In the genomic region with DNA sequence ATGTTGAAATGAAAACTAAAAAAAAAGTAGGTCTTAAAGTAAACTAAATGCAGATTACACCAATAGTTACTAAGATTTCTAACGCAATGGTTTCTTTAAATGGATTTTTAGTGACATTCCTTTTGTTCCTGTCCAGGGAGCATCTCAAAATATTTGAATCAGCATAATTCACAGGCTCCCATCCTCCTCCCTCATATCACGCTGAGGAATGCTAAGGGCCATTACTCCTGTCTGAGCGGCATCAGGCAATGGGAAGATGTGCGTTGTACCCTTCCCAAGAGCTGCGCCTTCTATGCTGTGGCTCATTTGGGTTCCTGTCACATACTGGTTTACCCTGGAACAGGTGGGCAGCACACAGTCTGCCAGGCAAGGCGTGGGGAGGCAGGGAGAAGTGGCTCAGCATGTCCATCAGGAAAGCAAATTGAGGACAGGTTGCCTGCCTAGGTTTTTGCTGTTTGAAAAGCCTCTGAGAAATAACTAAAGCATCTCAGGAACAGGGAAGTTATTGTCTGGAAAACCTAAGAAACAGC, we compare ENCODE assay signal across 24 cellular contexts.
DNase-seq lines count a peak whose midpoint lies in the region; ATAC-seq, FAIRE-seq and TF ChIP-seq lines count a peak whose summit lies in the region.
"Had no signal": no experiment of that assay in that cellular context is flagged by ENCODE, and none has a peak within 500 bp of the region (broad histone marks: within the 10 kb centered on the region; RNA-seq: fewer than 3 reads in every experiment).

No MANE protein-coding gene starts in this region.

- H3K4me3 Mint-ChIP-seq in activated T-helper 2 cell treated with anti-CD3 and anti-CD28 coated beads, Interferon-gamma antibody, Interleukin-2, Interleukin-4, amounts not matched to agents 10 μg/mL and 5 μg/mL and 100 μg/mL, durations not matched to agents 14 hours and 24 hours and 36 hours (ENCODE audit: low read depth): no peak overlapping the region

- POLR2A ChIA-PET in K562 (lab: Yijun Ruan, JAX): no interaction called here

- H4K91ac ChIP-seq in neuronal stem cell (ENCODE audit: low read depth, low read length, poor library complexity): no peak overlapping the region

- H4K8ac ChIP-seq in neuronal stem cell (ENCODE audit: low read depth, low read length): no peak overlapping the region

- no peak for TF ChIP-seq EP300 in K562 (IDR thresholded peaks at IDR 0.05; ENCODE audit: low read length)

- TF ChIP-seq POLR2A in K562 (conservative IDR thresholded peaks at IDR 0.05): no peak
- TF ChIP-seq POLR2A in vagina (IDR thresholded peaks at IDR 0.05): no peak

- no peak overlapping the region for H3K9ac ChIP-seq in K562 (ENCODE audit: insufficient read depth in 1 of 2, low read depth in 2 of 2, low read length in 2 of 2)
- no peak overlapping the region for H3K9ac ChIP-seq in neuronal stem cell (ENCODE audit: low read depth, low read length, poor library complexity)
- H3K9ac ChIP-seq: GM23248 had no signal

- no peak overlapping the region for H3K27ac Mint-ChIP-seq in activated T-helper 2 cell treated with anti-CD3 and anti-CD28 coated beads, Interferon-gamma antibody, Interleukin-2, Interleukin-4, amounts not matched to agents 10 μg/mL and 5 μg/mL and 100 μg/mL, durations not matched to agents 14 hours and 24 hours and 36 hours

- no peak overlapping the region for H2AK5ac ChIP-seq in neuronal stem cell (ENCODE audit: low read depth, low read length)

- H3K79me2 ChIP-seq in K562 (ENCODE audit: control insufficient read depth, insufficient read depth, low read length): no peaks in the 10 kb centered on the region

- H3K27me3 ChIP-seq in K562 (ENCODE audit: control insufficient read depth in 2 of 2, insufficient read depth in 2 of 2, low read length in 2 of 2) (peaks cover 21 to 57% of the 10 kb centered on the region in 2 experiments), neuronal stem cell (ENCODE audit: control insufficient read depth in 3 of 3, insufficient read depth in 3 of 3, low read depth in 1 of 3, low read length in 3 of 3) (no peaks in the 10 kb centered on the region), vagina (no peaks in the 10 kb centered on the region)

- TF ChIP-seq CTCF in K562 (IDR thresholded peaks at IDR 0.05 in 2 of 3, conservative IDR thresholded peaks at IDR 0.05 in 1 of 3; ENCODE audit: insufficient read depth in 2 of 3, low read depth in 1 of 3, low read length in 3 of 3) (no peak), vagina (IDR thresholded peaks at IDR 0.05) (no peak)

- DNase-seq in K562 (ENCODE audit: extremely low read depth in 1 of 4, low spot score in 3 of 4) (no peak), kidney tubule cell (ENCODE audit: low spot score) (peak; percentile 27), neuronal stem cell (ENCODE audit: low spot score) (no peak), vagina (ENCODE audit: extremely low spot score in 2 of 2) (no peak), medulla oblongata (ENCODE audit: extremely low spot score) (no peak), NCI-H2171 (lab: John Stamatoyannopoulos, UW) (no peak), superior temporal gyrus (ENCODE audit: extremely low spot score) (no peak)
- DNase-seq in activated T-helper 2 cell treated with anti-CD3 and anti-CD28 coated beads, Interferon-gamma antibody, Interleukin-2, Interleukin-4, amounts not matched to agents 10 μg/mL and 5 μg/mL and 100 μg/mL, durations not matched to agents 14 hours and 24 hours and 36 hours (ENCODE audit: low spot score): no peak
- DNase-seq: DMS153; DND-41; GM23248; H7; KBM-7; NCI-H1105 treated with DMSO at 0.1 percent for 48 hours; NCI-H146; NCI-H1930; NCI-H2107; NCI-H446 treated with DMSO at 0.1 percent for 48 hours; NCI-H526; NCI-H82; NK-92 treated with Interleukin-12 subunit alpha and Interleukin-12 subunit beta, amount 100 ng/mL, for 24 hours; PC-9 had no signal

- H3K4me3 ChIP-seq in K562: no peak overlapping the region
- H3K4me3 ChIP-seq in neuronal stem cell (ENCODE audit: low read length in 2 of 2): no peak overlapping the region
- H3K4me3 ChIP-seq in vagina: no peak overlapping the region
- H3K4me3 ChIP-seq: GM23248, PC-9 had no signal

- H3K9me3 Mint-ChIP-seq in activated T-helper 2 cell treated with anti-CD3 and anti-CD28 coated beads, Interferon-gamma antibody, Interleukin-2, Interleukin-4, amounts not matched to agents 10 μg/mL and 5 μg/mL and 100 μg/mL, durations not matched to agents 14 hours and 24 hours and 36 hours: no peaks in the 10 kb centered on the region

- H2BK12ac ChIP-seq in neuronal stem cell (ENCODE audit: low read length): no peak overlapping the region

- no peak overlapping the region for H3K14ac ChIP-seq in neuronal stem cell (ENCODE audit: low read length)

- H2AFZ ChIP-seq in K562 (ENCODE audit: low read depth, low read length) (no peak overlapping the region), neuronal stem cell (ENCODE audit: low read length) (no peak overlapping the region)
- H2AFZ ChIP-seq: GM23248, PC-9 had no signal

- H4K20me1 ChIP-seq in K562 (replicated peaks; ENCODE audit: control insufficient read depth, insufficient read depth, low read length): 0 out of 2 replicates have a peak, but pooled peaks cover 7% of the 10 kb centered on the region

- no peaks in the 10 kb centered on the region; a peak in 2 of 5 replicates for H3K4me1 ChIP-seq in K562 (replicated peaks in 1 of 2; ENCODE audit: control insufficient read depth in 2 of 2, insufficient read depth in 2 of 2, low read length in 2 of 2)
- peaks cover 15 to 18% of the 10 kb centered on the region in 2 donors for H3K4me1 ChIP-seq in neuronal stem cell (ENCODE audit: control insufficient read depth in 2 of 2, insufficient read depth in 1 of 2, low read depth in 1 of 2, low read length in 2 of 2)
- H3K4me1 ChIP-seq in vagina: peaks cover 12% of the 10 kb centered on the region

- H3K9me3 ChIP-seq in K562 (replicated peaks; ENCODE audit: control insufficient read depth, insufficient read depth, low read depth, low read length) (no peaks in the 10 kb centered on the region), neuronal stem cell (replicated peaks in 1 of 2; ENCODE audit: control insufficient read depth in 2 of 2, insufficient read depth in 1 of 2, low read depth in 1 of 2, low read length in 2 of 2) (no peaks in the 10 kb centered on the region), vagina (no peaks in the 10 kb centered on the region)

- H3K4ac ChIP-seq in neuronal stem cell (ENCODE audit: low read length): no peak overlapping the region

- no TSS peak for BruUV-seq in K562 (replicated peaks; lab: Mats Ljungman, UMichigan)

- ATAC-seq in K562: no peak
- ATAC-seq: Right ventricle myocardium inferior had no signal

- H3K36me3 ChIP-seq in K562 (ENCODE audit: control insufficient read depth, insufficient read depth, low read length) (no peaks in the 10 kb centered on the region), neuronal stem cell (replicated peaks in 1 of 2; ENCODE audit: control insufficient read depth in 2 of 2, insufficient read depth in 2 of 2, low read length in 2 of 2) (peaks cover 0 to 39% of the 10 kb centered on the region in 2 donors), vagina (no peaks in the 10 kb centered on the region)

- no peak for FAIRE-seq in K562 (lab: Jason Lieb, UNC)
- FAIRE-seq: GM18507 had no signal

- H3K23ac ChIP-seq in neuronal stem cell (ENCODE audit: low read depth, low read length, poor library complexity): no peak overlapping the region

- TF ChIP-seq RAD21 in K562 (CRISPR knock-in tag; conservative IDR thresholded peaks at IDR 0.05 in 1 of 2, IDR thresholded peaks at IDR 0.05 in 1 of 2): no peak

- peak overlapping the region; percentile 12 for H3K18ac ChIP-seq in neuronal stem cell (ENCODE audit: low read length)

- H3K9me1 ChIP-seq in K562 (ENCODE audit: control insufficient read depth, insufficient read depth, low read length): no peaks in the 10 kb centered on the region

- intact Hi-C loops in K562 (cut with micrococcal nuclease) (loop anchor here (5.0 kb wide), 1 partner anchor 74 kb away; no protein-coding TSS in a partner anchor), vagina (cut with DNase I) (no loop called here)
- intact Hi-C loops in activated T-helper 2 cell treated with anti-CD3 and anti-CD28 coated beads, Interferon-gamma antibody, Interleukin-2, Interleukin-4, amounts not matched to agents 10 μg/mL and 5 μg/mL and 100 μg/mL, durations not matched to agents 14 hours and 24 hours and 36 hours (cut with micrococcal nuclease): no loop called here

- 12% methylated on average over 6 of the region's 6 CpGs for WGBS in K562 (ENCODE audit: insufficient coverage, low coverage, missing lambda C conversion rate)
- no CpG with 5 or more reads among the region's 6 CpGs for WGBS in neuronal stem cell (ENCODE audit: extremely low coverage in 2 of 2, insufficient read length in 2 of 2, insufficient replicate concordance in 1 of 2), 2 donors

- H3K4me1 Mint-ChIP-seq in activated T-helper 2 cell treated with anti-CD3 and anti-CD28 coated beads, Interferon-gamma antibody, Interleukin-2, Interleukin-4, amounts not matched to agents 10 μg/mL and 5 μg/mL and 100 μg/mL, durations not matched to agents 14 hours and 24 hours and 36 hours (ENCODE audit: low read depth): peaks cover 2% of the 10 kb centered on the region

- peaks cover 3% of the 10 kb centered on the region for H3K27me3 Mint-ChIP-seq in activated T-helper 2 cell treated with anti-CD3 and anti-CD28 coated beads, Interferon-gamma antibody, Interleukin-2, Interleukin-4, amounts not matched to agents 10 μg/mL and 5 μg/mL and 100 μg/mL, durations not matched to agents 14 hours and 24 hours and 36 hours (ENCODE audit: low read depth)

- H2BK120ac ChIP-seq in neuronal stem cell (ENCODE audit: low read depth, low read length): no peak overlapping the region

- no peak overlapping the region for H2BK5ac ChIP-seq in neuronal stem cell (ENCODE audit: low read length)

- CTCF ChIA-PET in K562 (lab: Yijun Ruan, JAX; ENCODE audit: low intra/inter-chr PET ratio): no interaction called here

- no peaks in the 10 kb centered on the region for H3K79me1 ChIP-seq in neuronal stem cell (ENCODE audit: low read depth, low read length)

- no peak overlapping the region for H2BK15ac ChIP-seq in neuronal stem cell (ENCODE audit: low read length)

- no peak overlapping the region for H3K27ac ChIP-seq in K562 (ENCODE audit: extremely low read depth, low read depth, low read length)
- H3K27ac ChIP-seq in neuronal stem cell (replicated peaks; ENCODE audit: low read length): no peak overlapping the region
- H3K27ac ChIP-seq in vagina: peak overlapping the region; percentile 29
- H3K27ac ChIP-seq: GM23248, PC-9 had no signal

- H3K36me3 Mint-ChIP-seq in activated T-helper 2 cell treated with anti-CD3 and anti-CD28 coated beads, Interferon-gamma antibody, Interleukin-2, Interleukin-4, amounts not matched to agents 10 μg/mL and 5 μg/mL and 100 μg/mL, durations not matched to agents 14 hours and 24 hours and 36 hours (ENCODE audit: low read depth): no peaks in the 10 kb centered on the region

- H3K4me2 ChIP-seq in K562 (ENCODE audit: insufficient read depth, low read length): no peak overlapping the region
- no peak overlapping the region for H3K4me2 ChIP-seq in neuronal stem cell (ENCODE audit: insufficient read depth, low read length, poor library complexity, severe bottlenecking)
- H3K4me2 ChIP-seq: PC-9 had no signal

- in situ Hi-C loops in K562 (cut with MboI): no loop called here
